8 cellular contexts compared by ENCODE assay signal in genomic region chr4:56467284-56468096, GRCh38. TPM values are rescaled to one million over a fixed set of nuclear protein-coding genes. Genes with fewer than 3 reads are reported as not detected.
DNase-seq lines count a peak whose midpoint lies in the region; ATAC-seq and TF ChIP-seq lines count a peak whose summit lies in the region.

A gene with protein sequence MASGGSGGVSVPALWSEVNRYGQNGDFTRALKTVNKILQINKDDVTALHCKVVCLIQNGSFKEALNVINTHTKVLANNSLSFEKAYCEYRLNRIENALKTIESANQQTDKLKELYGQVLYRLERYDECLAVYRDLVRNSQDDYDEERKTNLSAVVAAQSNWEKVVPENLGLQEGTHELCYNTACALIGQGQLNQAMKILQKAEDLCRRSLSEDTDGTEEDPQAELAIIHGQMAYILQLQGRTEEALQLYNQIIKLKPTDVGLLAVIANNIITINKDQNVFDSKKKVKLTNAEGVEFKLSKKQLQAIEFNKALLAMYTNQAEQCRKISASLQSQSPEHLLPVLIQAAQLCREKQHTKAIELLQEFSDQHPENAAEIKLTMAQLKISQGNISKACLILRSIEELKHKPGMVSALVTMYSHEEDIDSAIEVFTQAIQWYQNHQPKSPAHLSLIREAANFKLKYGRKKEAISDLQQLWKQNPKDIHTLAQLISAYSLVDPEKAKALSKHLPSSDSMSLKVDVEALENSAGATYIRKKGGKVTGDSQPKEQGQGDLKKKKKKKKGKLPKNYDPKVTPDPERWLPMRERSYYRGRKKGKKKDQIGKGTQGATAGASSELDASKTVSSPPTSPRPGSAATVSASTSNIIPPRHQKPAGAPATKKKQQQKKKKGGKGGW (plus strand): TSS chr4:56467617. CDS start chr4:56467636, 19 bp downstream.

- H3K36me3 Mint-ChIP-seq in chondrocyte (ENCODE audit: low read depth), result peaks cover 9% of the 10 kb centered on the region

- no peaks in the 10 kb centered on the region for H3K36me3 ChIP-seq in kidney epithelial cell (ENCODE audit: control insufficient read depth, insufficient read depth, low read length)

- ATAC-seq in GM19035 (IDR thresholded peaks at IDR 0.05; ENCODE audit: unreplicated experiment), result peak; percentile 89
- ATAC-seq in HG03354 (IDR thresholded peaks at IDR 0.05; ENCODE audit: poor library complexity, severe bottlenecking, unreplicated experiment), result peak; percentile 95

- H3K4me3 Mint-ChIP-seq in chondrocyte (ENCODE audit: unreplicated experiment), result peak within 1 kb of the TSS; percentile 93

- H3K4me3 ChIP-seq in AG10803 (ENCODE audit: low read length) (peak within 1 kb of the TSS; percentile 62), kidney epithelial cell (ENCODE audit: low read depth, low read length) (peak within 1 kb of the TSS; percentile 70)

- DNase-seq in AG10803 (ENCODE audit: low read depth) (peak; percentile 86), NCI-H510A (lab: John Stamatoyannopoulos, UW) (peak; percentile 92), chondrocyte (ENCODE audit: low spot score) (peak; percentile 95), kidney epithelial cell (ENCODE audit: low read depth) (peak; percentile 61)
- DNase-seq in activated CD4-positive, alpha-beta T cell treated with anti-CD3 and anti-CD28 coated beads for 24 hours (ENCODE audit: low read depth in 2 of 2), result peak; percentile 78 to 79
- peak; percentile 81 to 85 for DNase-seq in stimulated activated CD4-positive, alpha-beta T cell treated with anti-CD3 and anti-CD28 coated beads, Interleukin-15, amount 100 ng/mL, for 48 hours (ENCODE audit: low read depth in 2 of 2)

- TF ChIP-seq CTCF in AG10803 (conservative IDR thresholded peaks at IDR 0.05; ENCODE audit: low read length), result no peak
- TF ChIP-seq CTCF in chondrocyte (IDR thresholded peaks at IDR 0.05), result peak; percentile 6
- TF ChIP-seq CTCF in kidney epithelial cell (IDR thresholded peaks at IDR 0.05; ENCODE audit: insufficient read depth, low read length, poor library complexity, severe bottlenecking), result no peak

- peak within 1 kb of the TSS; percentile 96 for H3K27ac Mint-ChIP-seq in chondrocyte (ENCODE audit: unreplicated experiment)

- H3K27me3 Mint-ChIP-seq in chondrocyte (ENCODE audit: low read depth), result no peaks in the 10 kb centered on the region

- H3K9me3 Mint-ChIP-seq in chondrocyte (ENCODE audit: low read depth), result no peaks in the 10 kb centered on the region

- H3K4me1 Mint-ChIP-seq in chondrocyte (ENCODE audit: low read depth), result peaks cover 43% of the 10 kb centered on the region

- H3K27me3 ChIP-seq in kidney epithelial cell (ENCODE audit: control insufficient read depth, insufficient read depth, low read length), result no peaks in the 10 kb centered on the region

RNA-seq across cellular contexts. Expression of the gene that starts here (rescaled TPM):
- total RNA-seq in chondrocyte, result 98.4 to 129 TPM (median 103 TPM) in 3 replicates
- 75.5 and 76.9 TPM in 2 replicates for total RNA-seq in kidney epithelial cell

Comparison
In these comparisons a context has a peak if more than half of its experiments do, and no peak if none do; other contexts are left out.
1. Peak in every context shown above with its lines: DNase-seq, ATAC-seq and H3K4me3 ChIP-seq.